In the genomic region with DNA sequence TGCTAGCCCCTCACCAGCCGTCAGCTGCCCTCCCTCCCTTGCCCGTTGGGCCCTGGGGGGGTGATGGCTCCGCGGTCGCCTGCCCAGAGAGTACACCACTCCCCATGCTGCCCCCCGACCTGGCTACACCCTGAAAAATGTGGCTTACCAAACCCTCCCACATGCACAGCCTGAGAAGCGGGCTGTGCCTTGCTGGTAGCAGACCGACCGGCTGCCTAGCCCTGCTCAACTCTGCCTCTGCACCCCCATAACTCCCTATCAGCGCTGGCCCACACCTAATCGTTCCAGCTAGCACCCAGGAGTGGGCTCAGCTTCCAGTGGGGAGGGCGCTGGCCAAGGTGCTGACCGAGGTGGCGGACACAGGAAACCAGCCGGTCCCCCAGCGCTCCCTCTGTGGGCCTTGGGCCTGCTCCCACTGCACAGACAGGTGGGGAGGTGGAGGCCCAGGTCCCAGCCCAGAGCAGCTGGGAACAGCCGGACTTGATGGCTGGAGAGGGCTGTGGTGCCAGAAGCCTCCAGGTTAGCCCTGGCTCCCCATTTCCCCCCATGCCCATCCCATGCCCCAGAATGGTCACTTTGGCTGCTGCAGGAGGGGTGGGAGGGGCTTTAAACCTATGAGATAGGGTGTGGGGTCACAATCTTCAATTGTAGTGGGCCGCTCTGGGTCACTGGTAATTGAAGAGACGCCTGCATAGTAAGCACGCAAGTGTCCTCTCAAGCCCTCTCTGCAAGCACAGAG, we compare ENCODE assay signal across 12 cellular contexts. TPM values are rescaled to one million over a fixed set of nuclear protein-coding genes. Genes with fewer than 3 reads are reported as not detected.
A peak's percentile ranks its signal among the peaks of the same experiment; 100 is the strongest.
DNase-seq lines count a peak whose midpoint lies in the region; ATAC-seq and TF ChIP-seq lines count a peak whose summit lies in the region.
"Had no signal": no experiment of that assay in that cellular context is flagged by ENCODE, and none has a peak within 500 bp of the region (broad histone marks: within the 10 kb centered on the region; RNA-seq: fewer than 3 reads in every experiment).

No MANE protein-coding gene starts in this region.

- no peak overlapping the region for H2AFZ ChIP-seq in smooth muscle cell (ENCODE audit: low read depth)

- 66% methylated on average over 20 of the region's 20 CpGs for WGBS in smooth muscle cell (ENCODE audit: low lambda C conversion rate)

- H3K27me3 ChIP-seq in smooth muscle cell (ENCODE audit: low read depth): peaks cover 17% of the 10 kb centered on the region

- no peak for TF ChIP-seq CTCF in smooth muscle cell (IDR thresholded peaks at IDR 0.05; ENCODE audit: borderline replicate concordance, insufficient read depth, poor library complexity, severe bottlenecking)

- POLR2A ChIA-PET in activated CD4-positive, alpha-beta memory T cell treated with anti-CD3 and anti-CD28 coated beads, Interleukin-2, amount 10 ng/mL, durations not matched to agents 7 days and 5 days (lab: Charles Lee): no interaction called here

- no peaks in the 10 kb centered on the region for H3K79me2 ChIP-seq in smooth muscle cell (ENCODE audit: low read depth)

- no peak overlapping the region for H3K4me2 ChIP-seq in smooth muscle cell

- H3K4me1 ChIP-seq in smooth muscle cell (ENCODE audit: low read depth): no peaks in the 10 kb centered on the region

- H3K9ac ChIP-seq in smooth muscle cell (ENCODE audit: low read depth): no peak overlapping the region

- CTCF ChIA-PET in activated naive CD4-positive, alpha-beta T cell treated with anti-CD3 and anti-CD28 coated beads, Interleukin-2, amount 10 ng/mL, durations not matched to agents 7 days and 5 days (lab: Charles Lee): no interaction called here
- CTCF ChIA-PET in activated CD4-positive, alpha-beta memory T cell treated with anti-CD3 and anti-CD28 coated beads, Interleukin-2, amount 10 ng/mL, durations not matched to agents 7 days and 5 days (lab: Charles Lee): no interaction called here

- no peaks in the 10 kb centered on the region for H3K9me3 ChIP-seq in smooth muscle cell (replicated peaks; ENCODE audit: low read depth)
- H3K9me3 ChIP-seq in T-helper 17 cell (ENCODE audit: control insufficient read depth, low read length, poor library complexity, severe bottlenecking): no peaks in the 10 kb centered on the region
- H3K9me3 ChIP-seq: neutrophil, upper lobe of left lung had no signal

- no peak overlapping the region for H3K4me3 ChIP-seq in smooth muscle cell
- H3K4me3 ChIP-seq: upper lobe of left lung had no signal

- no peak for ATAC-seq in activated naive CD4-positive, alpha-beta T cell treated with anti-CD3 and anti-CD28 coated beads, Interleukin-2, amount 50 U/mL, for 72 hours
- no peak for ATAC-seq in T-helper 17 cell

- no peak overlapping the region for H3K4me3 Mint-ChIP-seq in activated naive CD4-positive, alpha-beta T cell treated with anti-CD3 and anti-CD28 coated beads, Interleukin-2, amount 10 ng/mL, durations not matched to agents 7 days and 5 days
- no peak overlapping the region for H3K4me3 Mint-ChIP-seq in activated CD4-positive, alpha-beta memory T cell treated with anti-CD3 and anti-CD28 coated beads, Interleukin-2, amount 10 ng/mL, durations not matched to agents 7 days and 5 days
- no peak overlapping the region for H3K4me3 Mint-ChIP-seq in T-helper 17 cell

- no peak overlapping the region for H3K27ac ChIP-seq in smooth muscle cell (ENCODE audit: low read depth)
- H3K27ac ChIP-seq: neutrophil, upper lobe of left lung had no signal

- DNase-seq in activated naive CD4-positive, alpha-beta T cell treated with anti-CD3 and anti-CD28 coated beads, Interleukin-2, amount 10 ng/mL, durations not matched to agents 7 days and 5 days: peak; percentile 56
- no peak for DNase-seq in activated naive CD4-positive, alpha-beta T cell treated with anti-CD3 and anti-CD28 coated beads, Interleukin-2, amount 50 U/mL, for 72 hours (ENCODE audit: low spot score in 2 of 2)
- peak; percentile 31 for DNase-seq in activated CD4-positive, alpha-beta memory T cell treated with anti-CD3 and anti-CD28 coated beads, Interleukin-2, amount 10 ng/mL, durations not matched to agents 7 days and 5 days
- DNase-seq in iPS-NIHi11 (ENCODE audit: low spot score): peak; percentile 73
- DNase-seq in smooth muscle cell (lab: John Stamatoyannopoulos, UW; ENCODE audit: unreplicated experiment): peak; percentile 32
- DNase-seq in DMS53 treated with DMSO at 0.1 percent for 48 hours (lab: John Stamatoyannopoulos, UW; ENCODE audit: unreplicated experiment): no peak
- DNase-seq in T-helper 17 cell: no peak
- DNase-seq in NCI-H82 (lab: John Stamatoyannopoulos, UW): no peak
- DNase-seq: cortex of kidney, hippocampal formation had no signal

- no peaks in the 10 kb centered on the region for H3K9me3 Mint-ChIP-seq in activated naive CD4-positive, alpha-beta T cell treated with anti-CD3 and anti-CD28 coated beads, Interleukin-2, amount 10 ng/mL, durations not matched to agents 7 days and 5 days
- H3K9me3 Mint-ChIP-seq in activated naive CD4-positive, alpha-beta T cell treated with anti-CD3 and anti-CD28 coated beads, Interleukin-2, amount 50 U/mL, for 72 hours: no peaks in the 10 kb centered on the region
- H3K9me3 Mint-ChIP-seq in activated CD4-positive, alpha-beta memory T cell treated with anti-CD3 and anti-CD28 coated beads, Interleukin-2, amount 10 ng/mL, durations not matched to agents 7 days and 5 days: no peaks in the 10 kb centered on the region

- H4K20me1 ChIP-seq in smooth muscle cell (ENCODE audit: low read depth): no peaks in the 10 kb centered on the region

- H3K27ac Mint-ChIP-seq in activated naive CD4-positive, alpha-beta T cell treated with anti-CD3 and anti-CD28 coated beads, Interleukin-2, amount 10 ng/mL, durations not matched to agents 7 days and 5 days: no peak overlapping the region
- H3K27ac Mint-ChIP-seq in activated naive CD4-positive, alpha-beta T cell treated with anti-CD3 and anti-CD28 coated beads, Interleukin-2, amount 50 U/mL, for 72 hours: no peak overlapping the region
- H3K27ac Mint-ChIP-seq in activated CD4-positive, alpha-beta memory T cell treated with anti-CD3 and anti-CD28 coated beads, Interleukin-2, amount 10 ng/mL, durations not matched to agents 7 days and 5 days: no peak overlapping the region
- H3K27ac Mint-ChIP-seq in T-helper 17 cell: no peak overlapping the region

- H3K4me1 Mint-ChIP-seq in activated naive CD4-positive, alpha-beta T cell treated with anti-CD3 and anti-CD28 coated beads, Interleukin-2, amount 10 ng/mL, durations not matched to agents 7 days and 5 days: peaks cover 4% of the 10 kb centered on the region
- peaks cover 3% of the 10 kb centered on the region for H3K4me1 Mint-ChIP-seq in activated CD4-positive, alpha-beta memory T cell treated with anti-CD3 and anti-CD28 coated beads, Interleukin-2, amount 10 ng/mL, durations not matched to agents 7 days and 5 days
- peaks cover 3% of the 10 kb centered on the region for H3K4me1 Mint-ChIP-seq in T-helper 17 cell

- no peaks in the 10 kb centered on the region for H3K36me3 Mint-ChIP-seq in activated naive CD4-positive, alpha-beta T cell treated with anti-CD3 and anti-CD28 coated beads, Interleukin-2, amount 10 ng/mL, durations not matched to agents 7 days and 5 days
- H3K36me3 Mint-ChIP-seq in activated naive CD4-positive, alpha-beta T cell treated with anti-CD3 and anti-CD28 coated beads, Interleukin-2, amount 50 U/mL, for 72 hours: no peaks in the 10 kb centered on the region
- no peaks in the 10 kb centered on the region for H3K36me3 Mint-ChIP-seq in activated CD4-positive, alpha-beta memory T cell treated with anti-CD3 and anti-CD28 coated beads, Interleukin-2, amount 10 ng/mL, durations not matched to agents 7 days and 5 days (ENCODE audit: low read depth)
- no peaks in the 10 kb centered on the region for H3K36me3 Mint-ChIP-seq in T-helper 17 cell (ENCODE audit: low read depth)

- H3K27me3 Mint-ChIP-seq in activated naive CD4-positive, alpha-beta T cell treated with anti-CD3 and anti-CD28 coated beads, Interleukin-2, amount 10 ng/mL, durations not matched to agents 7 days and 5 days: peaks cover 47% of the 10 kb centered on the region
- peaks cover 8% of the 10 kb centered on the region for H3K27me3 Mint-ChIP-seq in activated CD4-positive, alpha-beta memory T cell treated with anti-CD3 and anti-CD28 coated beads, Interleukin-2, amount 10 ng/mL, durations not matched to agents 7 days and 5 days
- peaks cover 22% of the 10 kb centered on the region for H3K27me3 Mint-ChIP-seq in T-helper 17 cell

- no peaks in the 10 kb centered on the region for H3K36me3 ChIP-seq in smooth muscle cell (ENCODE audit: low read depth)
- H3K36me3 ChIP-seq: neutrophil, upper lobe of left lung had no signal

- H3F3A ChIP-seq in smooth muscle cell (ENCODE audit: low read depth): no peaks in the 10 kb centered on the region

RNA-seq across cellular contexts. Expression of gene PRODH, which starts 32.1 kb away (rescaled TPM):
- under 1 TPM in 1 of 2 donors, not detected in 1; 0.45 TPM for total RNA-seq in activated naive CD4-positive, alpha-beta T cell treated with anti-CD3 and anti-CD28 coated beads, Interleukin-2, amount 50 U/mL, for 72 hours
- total RNA-seq in activated CD4-positive, alpha-beta memory T cell treated with anti-CD3 and anti-CD28 coated beads, Interleukin-2, amount 10 ng/mL, durations not matched to agents 7 days and 5 days: under 1 TPM; 0.25 to 0.35 TPM
- total RNA-seq in smooth muscle cell (0.18 and 0.45 TPM in 2 replicates), T-helper 17 cell (not detected)
- polyA plus RNA-seq in smooth muscle cell: 0.44 TPM in 1 of 2 replicates, not detected in the other

Comparison
In these comparisons a context has a peak if more than half of its experiments do, and no peak if none do; other contexts are left out.
1. DNase-seq: peak in activated naive CD4-positive, alpha-beta T cell treated with anti-CD3 and anti-CD28 coated beads, Interleukin-2, amount 10 ng/mL, durations not matched to agents 7 days and 5 days (single experiment), activated CD4-positive, alpha-beta memory T cell treated with anti-CD3 and anti-CD28 coated beads, Interleukin-2, amount 10 ng/mL, durations not matched to agents 7 days and 5 days (single experiment), iPS-NIHi11 (single experiment) and smooth muscle cell (single experiment); none in activated naive CD4-positive, alpha-beta T cell treated with anti-CD3 and anti-CD28 coated beads, Interleukin-2, amount 50 U/mL, for 72 hours (0 of 2), DMS53 treated with DMSO at 0.1 percent for 48 hours (single experiment), T-helper 17 cell (0 of 3) and NCI-H82 (single experiment).